8 cellular contexts compared by ENCODE assay signal in the genomic region with DNA sequence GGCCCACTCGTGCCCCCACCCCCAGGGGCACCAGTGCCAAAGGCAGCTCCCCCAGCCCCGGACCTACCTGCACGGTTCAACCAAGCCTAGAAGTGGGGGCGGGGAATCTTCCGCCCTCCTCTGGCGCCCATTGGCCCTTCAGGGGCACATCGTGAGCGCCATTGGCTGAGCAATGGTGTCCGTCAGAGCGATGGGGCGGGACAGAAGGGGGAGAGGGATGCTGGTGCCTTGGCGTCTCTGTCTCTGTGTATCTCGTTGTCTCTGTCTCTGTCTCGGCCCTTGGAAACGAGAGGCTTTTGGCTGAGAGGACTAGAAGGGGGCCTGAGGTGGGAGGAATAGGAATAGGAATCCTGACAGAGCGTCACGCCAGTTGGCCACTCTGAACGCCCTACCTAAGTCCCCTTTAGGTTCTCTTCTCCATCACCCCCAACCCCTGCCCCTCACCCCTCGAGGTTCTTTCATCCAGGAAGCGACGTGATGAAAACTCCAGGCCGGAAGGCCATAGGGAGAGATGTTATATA. TPM values are rescaled to one million over a fixed set of nuclear protein-coding genes. Genes with fewer than 3 reads are reported as not detected.
A peak's percentile ranks its signal among the peaks of the same experiment; 100 is the strongest.
DNase-seq lines count a peak whose midpoint lies in the region; ATAC-seq and TF ChIP-seq lines count a peak whose summit lies in the region.
"Not testable (repeated sequence)": the region's sequence is repeated elsewhere in the genome, so short reads cannot be mapped to it uniquely, and the experiment has no call there.

No MANE protein-coding gene starts in this region.

- BruUV-seq in Calu3 (replicated peaks; lab: Mats Ljungman, UMichigan), result not testable (repeated sequence)

- CTCF ChIA-PET in Calu3 (lab: Charles Lee), result not testable (repeated sequence)

- not testable (repeated sequence) for H3K9me3 ChIP-seq in HUES48 (ENCODE audit: control insufficient read depth, insufficient read depth, low read length); NT2/D1 (ENCODE audit: insufficient read depth, low read length)

- peak; percentile 99 for ATAC-seq in GM21423 (IDR thresholded peaks at IDR 0.05; ENCODE audit: unreplicated experiment)

- H3K27ac Mint-ChIP-seq in Calu3 (ENCODE audit: unreplicated experiment), result peak overlapping the region; percentile 69

- not testable (repeated sequence) for H3K27me3 Mint-ChIP-seq in Calu3 (ENCODE audit: unreplicated experiment)

- H3K27me3 ChIP-seq in HUES48 (ENCODE audit: control insufficient read depth, insufficient read depth, low read length); NT2/D1 (ENCODE audit: insufficient read depth, insufficient read length): not testable (repeated sequence)

- H3K4me3 Mint-ChIP-seq in Calu3 (ENCODE audit: low read depth, unreplicated experiment), result peak overlapping the region; percentile 82

- H3K4me3 ChIP-seq in HUES48 (ENCODE audit: low read depth, low read length), result peak overlapping the region; percentile 56
- peak overlapping the region; percentile 34 for H3K4me3 ChIP-seq in NT2/D1 (ENCODE audit: insufficient read length, low read depth)

- H3K4me1 ChIP-seq in HUES48 (ENCODE audit: control insufficient read depth, insufficient read depth, low read length); NT2/D1 (ENCODE audit: insufficient read depth, insufficient read length): not testable (repeated sequence)

- H3K27ac ChIP-seq in HUES48 (ENCODE audit: low read depth, low read length), result not testable (repeated sequence)

- not testable (repeated sequence) for TF ChIP-seq CTCF in Calu3 (IDR thresholded peaks at IDR 0.05; ENCODE audit: unreplicated experiment)

- intact Hi-C loops in Calu3 (cut with micrococcal nuclease; ENCODE audit: unreplicated experiment), result not testable (repeated sequence)

- DNase-seq in Calu3 (peak; percentile 100), NT2/D1 (ENCODE audit: low read depth, low spot score) (peak; percentile 68), epidermal melanocyte (ENCODE audit: insufficient read length, low spot score) (peak; percentile 81), midbrain (lab: John Stamatoyannopoulos, UW) (peak; percentile 99)
- peak; percentile 87 for DNase-seq in activated CD8-positive, alpha-beta memory T cell treated with anti-CD3 and anti-CD28 coated beads, Interleukin-2, amount 50 U/mL, for 4 hours
- DNase-seq in stimulated activated CD8-positive, alpha-beta memory T cell treated with anti-CD3 and anti-CD28 coated beads, Interleukin-15, amount 100 ng/mL, for 4 hours (ENCODE audit: low read depth in 2 of 2), result peak; percentile 80 to 92

- H3K4me1 Mint-ChIP-seq in Calu3 (ENCODE audit: low read depth, unreplicated experiment), result not testable (repeated sequence)

- not testable (repeated sequence) for H3K9ac ChIP-seq in HUES48 (ENCODE audit: low read depth, low read length); NT2/D1 (ENCODE audit: insufficient read length, low read depth)

- H3K36me3 Mint-ChIP-seq in Calu3 (ENCODE audit: insufficient read depth, unreplicated experiment), result peaks cover 19% of the 10 kb centered on the region

- not testable (repeated sequence) for H3K36me3 ChIP-seq in HUES48 (ENCODE audit: control insufficient read depth, insufficient read depth, low read length); NT2/D1 (ENCODE audit: insufficient read depth, insufficient read length, low read length)

- not testable (repeated sequence) for H3K9me3 Mint-ChIP-seq in Calu3 (ENCODE audit: low read depth, unreplicated experiment)

RNA-seq across cellular contexts. Expression of gene KANSL1, which starts 32.1 kb away (rescaled TPM):
- 187 and 190 TPM in 2 replicates for total RNA-seq in Calu3 (2022)
